1 cellular context compared by ENCODE assay signal in genomic region chr1:44855742-44856141, GRCh38.
TF ChIP-seq lines count a peak whose summit lies in the region.

No MANE protein-coding gene starts in this region.

TF ChIP-seq in HepG2, 621 proteins besides CTCF, POLR2A, EP300 and RAD21:
- TF ChIP-seq SCMH1 (CRISPR knock-in tag; IDR thresholded peaks at IDR 0.05; ENCODE audit: borderline replicate concordance) (no peak), MED13 (CRISPR knock-in tag; IDR thresholded peaks at IDR 0.05) (no peak), TEAD3 (CRISPR knock-in tag; optimal IDR thresholded peaks at IDR 0.05; ENCODE audit: borderline replicate concordance) (peak; percentile 16), ZNF224 (CRISPR knock-in tag; IDR thresholded peaks at IDR 0.05) (no peak), FOSL2 (CRISPR knock-in tag; IDR thresholded peaks at IDR 0.05) (peak; percentile 41; the same call in 1 of the 2 replicates), ARID3A (IDR thresholded peaks at IDR 0.05; ENCODE audit: low read depth, low read length) (0 out of 2 replicates have a peak, but pooled peaks have one; percentile 31)
